In genomic region chr20:57698191-57698866, GRCh38 we compare ENCODE assay signal across 9 cellular contexts. TPM values are rescaled to one million over a fixed set of nuclear protein-coding genes. Genes with fewer than 3 reads are reported as not detected.
A peak's percentile ranks its signal among the peaks of the same experiment; 100 is the strongest.
DNase-seq lines count a peak whose midpoint lies in the region; FAIRE-seq and TF ChIP-seq lines count a peak whose summit lies in the region.
"Had no signal": no experiment of that assay in that cellular context is flagged by ENCODE, and none has a peak within 500 bp of the region (broad histone marks: within the 10 kb centered on the region; RNA-seq: fewer than 3 reads in every experiment).

No MANE protein-coding gene starts in this region.

- no peaks in the 10 kb centered on the region for H3K9me3 ChIP-seq in kidney (ENCODE audit: control insufficient read depth in 1 of 2, low read length in 2 of 2)

- no peak for TF ChIP-seq CTCF in kidney (IDR thresholded peaks at IDR 0.05; ENCODE audit: borderline replicate concordance, extremely low read depth, insufficient read depth)

- peaks cover 0 to 9% of the 10 kb centered on the region in 2 donors for H3K4me1 ChIP-seq in kidney (ENCODE audit: control insufficient read depth in 1 of 2, insufficient read depth in 1 of 2, low read depth in 1 of 2, low read length in 2 of 2)
- H3K4me1 ChIP-seq: parathyroid adenoma had no signal

- H3K27ac ChIP-seq in kidney (ENCODE audit: low read depth in 2 of 2, low read length in 2 of 2): no peak overlapping the region
- H3K27ac ChIP-seq: parathyroid adenoma had no signal

- FAIRE-seq in kidney (lab: Jason Lieb, UNC): no peak

- DNase-seq in HPDE6-E6E7 (ENCODE audit: extremely low spot score) (peak; percentile 100), dermis microvascular lymphatic vessel endothelial cell (ENCODE audit: low read depth in 2 of 2) (peak; percentile 66 to 99), NCI-H2029 treated with DMSO at 0.1 percent for 48 hours (lab: John Stamatoyannopoulos, UW) (no peak), kidney (no peak), NCI-H2196 treated with DMSO at 0.1 percent for 48 hours (lab: John Stamatoyannopoulos, UW; ENCODE audit: unreplicated experiment) (no peak), iPS-NIHi11 (ENCODE audit: low spot score) (no peak)
- DNase-seq in activated CD4-positive, alpha-beta T cell treated with anti-CD3 and anti-CD28 coated beads for 4 hours: peak; percentile 68 to 73
- DNase-seq in stimulated activated CD4-positive, alpha-beta T cell treated with anti-CD3 and anti-CD28 coated beads, Interleukin-12 subunit alpha, Interleukin-12 subunit beta, amount 100 ng/mL, for 48 hours (ENCODE audit: low read depth in 2 of 3, low spot score in 1 of 3): peak; percentile 65 to 75 (median 67)

- H3K4me3 ChIP-seq in kidney (ENCODE audit: low read length in 2 of 2): no peak overlapping the region

- no peaks in the 10 kb centered on the region for H3K36me3 ChIP-seq in kidney (ENCODE audit: control insufficient read depth in 1 of 2, insufficient read depth in 2 of 2, low read length in 2 of 2)

- intact Hi-C loops in kidney (cut with DNase I): no loop called here

- H3K9ac ChIP-seq in kidney (ENCODE audit: low read length in 2 of 2): no peak overlapping the region
- H3K9ac ChIP-seq: parathyroid adenoma had no signal

RNA-seq across cellular contexts. Expression of gene PMEPA1, which starts 11.5 kb away (rescaled TPM):
- total RNA-seq in dermis microvascular lymphatic vessel endothelial cell: 0.51 and 1.1 TPM in 2 replicates
- total RNA-seq in kidney: 30.4 TPM
- polyA plus RNA-seq in kidney (ENCODE audit: insufficient read depth, low read depth, low replicate concordance): 12.9 TPM

Comparison
In these comparisons a context has a peak if more than half of its experiments do, and no peak if none do; other contexts are left out.
1. DNase-seq: peak in HPDE6-E6E7 (single experiment), activated CD4-positive, alpha-beta T cell treated with anti-CD3 and anti-CD28 coated beads for 4 hours (2 of 2), dermis microvascular lymphatic vessel endothelial cell (2 of 2) and stimulated activated CD4-positive, alpha-beta T cell treated with anti-CD3 and anti-CD28 coated beads, Interleukin-12 subunit alpha, Interleukin-12 subunit beta, amount 100 ng/mL, for 48 hours (3 of 3); none in NCI-H2029 treated with DMSO at 0.1 percent for 48 hours (single experiment), kidney (single experiment), NCI-H2196 treated with DMSO at 0.1 percent for 48 hours (single experiment) and iPS-NIHi11 (single experiment).
2. RNA of gene PMEPA1, which starts 11.5 kb away (total RNA-seq): 30.4 TPM in kidney (single experiment); 0.51 to 1.1 TPM in dermis microvascular lymphatic vessel endothelial cell; every median in the first group is over 10 times any median in the second.